In genomic region chr19:45016388-45017314, GRCh38 we compare ENCODE assay signal across 8 cellular contexts. TPM values are rescaled to one million over a fixed set of nuclear protein-coding genes. Genes with fewer than 3 reads are reported as not detected.
A peak's percentile ranks its signal among the peaks of the same experiment; 100 is the strongest.
DNase-seq lines count a peak whose midpoint lies in the region; ATAC-seq and TF ChIP-seq lines count a peak whose summit lies in the region.

No MANE protein-coding gene starts in this region.

- no peak overlapping the region for H2AFZ ChIP-seq in parathyroid adenoma

- peaks cover 79% of the 10 kb centered on the region for H3K36me3 Mint-ChIP-seq in activated T-helper 17 cell treated with anti-CD3 and anti-CD28 coated beads, Interleukin-2, amount 50 U/mL, for 72 hours (ENCODE audit: low read depth)

- H3K4me3 Mint-ChIP-seq in activated T-helper 17 cell treated with anti-CD3 and anti-CD28 coated beads, Interleukin-2, amount 50 U/mL, for 72 hours = peak overlapping the region; percentile 70

- H3K9me3 ChIP-seq in parathyroid adenoma (ENCODE audit: control insufficient read depth, low read length) = no peaks in the 10 kb centered on the region

- peak; percentile 66 for TF ChIP-seq CTCF in RWPE1 (conservative IDR thresholded peaks at IDR 0.05; ENCODE audit: low read depth)
- TF ChIP-seq CTCF in foreskin fibroblast (IDR thresholded peaks at IDR 0.05; ENCODE audit: low read depth, low read length) = peak; percentile 74
- peak; percentile 64 for TF ChIP-seq CTCF in parathyroid adenoma (IDR thresholded peaks at IDR 0.05)

- ATAC-seq in GM21423 (IDR thresholded peaks at IDR 0.05; ENCODE audit: unreplicated experiment) = peak; percentile 76
- peak; percentile 93 for ATAC-seq in activated T-helper 17 cell treated with anti-CD3 and anti-CD28 coated beads, Interleukin-2, amount 50 U/mL, for 72 hours (replicated peaks)

- H3K27me3 Mint-ChIP-seq in activated T-helper 17 cell treated with anti-CD3 and anti-CD28 coated beads, Interleukin-2, amount 50 U/mL, for 72 hours = no peaks in the 10 kb centered on the region

- CTCF ChIA-PET in RWPE1 (lab: Yijun Ruan, JAX) = interaction anchor here (0.5 to 0.8 kb wide), 3 partner anchors 9 to 246 kb away, joined by 3 read pairs; no protein-coding TSS in a partner anchor

- peak overlapping the region; percentile 87 for H3K27ac Mint-ChIP-seq in activated T-helper 17 cell treated with anti-CD3 and anti-CD28 coated beads, Interleukin-2, amount 50 U/mL, for 72 hours

- no peak overlapping the region for H3K9ac ChIP-seq in parathyroid adenoma

- no peaks in the 10 kb centered on the region for H3K36me3 ChIP-seq in parathyroid adenoma (ENCODE audit: control insufficient read depth, insufficient read depth, low read length)

- no peak overlapping the region for H3K4me2 ChIP-seq in parathyroid adenoma (ENCODE audit: low read length)

- DNase-seq in EL = peak; percentile 77
- DNase-seq in HuH-7.5 (ENCODE audit: low spot score) = peak; percentile 85
- DNase-seq in RWPE1 (ENCODE audit: low spot score) = peak; percentile 68
- peak; percentile 61 to 87 for DNase-seq in foreskin fibroblast
- DNase-seq in ureter (ENCODE audit: low spot score) = peak; percentile 75

- no peak overlapping the region for H3K4me3 ChIP-seq in foreskin fibroblast (ENCODE audit: low read depth in 1 of 2, low read length in 2 of 2)
- H3K4me3 ChIP-seq in parathyroid adenoma (ENCODE audit: low read depth, low read length) = no peak overlapping the region

- H3K27me3 ChIP-seq in parathyroid adenoma (ENCODE audit: control insufficient read depth, insufficient read depth, low read length) = no peaks in the 10 kb centered on the region

- POLR2A ChIA-PET in RWPE1 (lab: Yijun Ruan, JAX; ENCODE audit: low non-redundant PET) = no interaction called here

- H3K79me2 ChIP-seq in parathyroid adenoma = no peaks in the 10 kb centered on the region

- no peaks in the 10 kb centered on the region for H3K9me3 Mint-ChIP-seq in activated T-helper 17 cell treated with anti-CD3 and anti-CD28 coated beads, Interleukin-2, amount 50 U/mL, for 72 hours

- no peaks in the 10 kb centered on the region for H3K4me1 ChIP-seq in parathyroid adenoma

- H3K4me1 Mint-ChIP-seq in activated T-helper 17 cell treated with anti-CD3 and anti-CD28 coated beads, Interleukin-2, amount 50 U/mL, for 72 hours = peaks cover 6% of the 10 kb centered on the region

- H3K27ac ChIP-seq in RWPE1 = 0 out of 2 replicates have a peak overlapping the region, but pooled peaks have one; percentile 17
- no peak overlapping the region for H3K27ac ChIP-seq in parathyroid adenoma

RNA-seq across cellular contexts. Expression of gene RELB, which starts 15.4 kb away (rescaled TPM):
- total RNA-seq in activated T-helper 17 cell treated with anti-CD3 and anti-CD28 coated beads, Interleukin-2, amount 50 U/mL, for 72 hours = 10 to 100 TPM; 41.4 to 52.0 TPM
- total RNA-seq in ureter = 16.9 TPM

RNA-seq across cellular contexts. Expression of gene CLASRP, which starts 22.2 kb away (rescaled TPM):
- total RNA-seq in activated T-helper 17 cell treated with anti-CD3 and anti-CD28 coated beads, Interleukin-2, amount 50 U/mL, for 72 hours = 10 to 100 TPM; 87.5 TPM
- 128 TPM for total RNA-seq in ureter

RNA-seq across cellular contexts. Expression of gene ZNF296, which starts 59.6 kb away (rescaled TPM):
- 10 to 100 TPM in 1 of 2 donors, 1 to 10 TPM in 1; 6.7 to 11.6 TPM for total RNA-seq in activated T-helper 17 cell treated with anti-CD3 and anti-CD28 coated beads, Interleukin-2, amount 50 U/mL, for 72 hours
- total RNA-seq in ureter = 5.1 TPM
